In the genomic region with DNA sequence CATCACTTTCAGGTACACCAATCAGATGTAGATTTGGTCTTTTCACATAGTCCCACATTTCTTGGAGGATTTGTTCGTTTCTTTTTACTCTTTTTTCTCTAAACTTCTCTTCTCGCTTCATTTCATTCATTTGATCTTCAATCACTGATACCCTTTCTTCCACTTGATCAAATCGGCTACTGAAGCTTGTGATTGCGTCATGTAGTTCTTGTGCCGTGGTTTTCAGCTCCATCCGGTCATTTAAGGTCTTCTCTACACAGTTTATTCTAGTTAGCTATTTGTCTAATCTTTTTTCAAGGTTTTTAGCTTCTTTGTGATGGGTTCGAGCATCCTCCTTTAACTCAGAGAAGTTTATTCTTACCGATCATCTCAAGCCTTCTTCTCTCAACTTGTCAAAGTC, we compare ENCODE assay signal across 4 cellular contexts.
DNase-seq lines count a peak whose midpoint lies in the region; ATAC-seq, FAIRE-seq and TF ChIP-seq lines count a peak whose summit lies in the region.
"Not testable (repeated sequence)": the region's sequence is repeated elsewhere in the genome, so short reads cannot be mapped to it uniquely, and the experiment has no call there.

No MANE protein-coding gene starts in this region.

- H3K9me1 ChIP-seq in IMR-90 (ENCODE audit: insufficient read depth, low read length); K562 (ENCODE audit: control insufficient read depth, insufficient read depth, low read length): not testable (repeated sequence)

- H3K14ac ChIP-seq in IMR-90 (replicated peaks; ENCODE audit: low read depth, low read length), result not testable (repeated sequence)

- no CpG with 5 or more reads among the region's 8 CpGs for WGBS in IMR-90 (ENCODE audit: extremely low coverage in 2 of 2, insufficient read length in 1 of 2), 2 experiments
- WGBS in K562 (ENCODE audit: insufficient coverage, low coverage, missing lambda C conversion rate), result 0% methylated on average over 6 of the region's 8 CpGs

- not testable (repeated sequence) for H2BK120ac ChIP-seq in IMR-90 (ENCODE audit: low read depth, low read length)

- ATAC-seq in IMR-90 (ENCODE audit: low read depth); K562; natural killer cell treated with Interleukin-12 subunit alpha and Interleukin-12 subunit beta and Interleukin-15 and Interleukin-18, amount 100 ng/mL, for 72 hours: not testable (repeated sequence)

- not testable (repeated sequence) for H3K79me1 ChIP-seq in IMR-90 (ENCODE audit: low read depth in 1 of 2, low read length in 2 of 2)

- H4K8ac ChIP-seq in IMR-90 (ENCODE audit: low read depth in 2 of 2, low read length in 2 of 2), result not testable (repeated sequence)

- H2BK15ac ChIP-seq in IMR-90 (ENCODE audit: low read depth, low read length), result not testable (repeated sequence)

- CTCF ChIA-PET in IMR-90 (lab: Yijun Ruan, JAX); K562 (lab: Yijun Ruan, JAX; ENCODE audit: low intra/inter-chr PET ratio): not testable (repeated sequence)

- not testable (repeated sequence) for H3K27ac ChIP-seq in IMR-90 (ENCODE audit: insufficient read depth, low read length); K562 (ENCODE audit: extremely low read depth, low read depth, low read length)

- peaks cover 23 to 42% (median 38%) of the 10 kb centered on the region in 3 donors for H3K36me3 Mint-ChIP-seq in immature natural killer cell
- H3K36me3 Mint-ChIP-seq in natural killer cell treated with Interleukin-12 subunit alpha and Interleukin-12 subunit beta and Interleukin-15 and Interleukin-18, amount 100 ng/mL, for 72 hours, result peaks cover 48% of the 10 kb centered on the region

- H4K20me1 ChIP-seq in IMR-90 (ENCODE audit: insufficient read depth, low read length); K562 (replicated peaks; ENCODE audit: control insufficient read depth, insufficient read depth, low read length): not testable (repeated sequence)

- H3K18ac ChIP-seq in IMR-90 (ENCODE audit: low read depth, low read length), result not testable (repeated sequence)

- peaks cover 82 to 85% of the 10 kb centered on the region in 2 donors for H3K4me1 Mint-ChIP-seq in immature natural killer cell
- H3K4me1 Mint-ChIP-seq in natural killer cell treated with Interleukin-12 subunit alpha and Interleukin-12 subunit beta and Interleukin-15 and Interleukin-18, amount 100 ng/mL, for 72 hours (ENCODE audit: low read depth in 2 of 2), result peaks cover 52 to 60% of the 10 kb centered on the region in 2 donors

- not testable (repeated sequence) for H3K4ac ChIP-seq in IMR-90 (ENCODE audit: low read depth, low read length)

- peaks cover 4 to 21% (median 7%) of the 10 kb centered on the region in 3 donors for H3K27me3 Mint-ChIP-seq in immature natural killer cell (ENCODE audit: low read depth in 3 of 3)
- not testable (repeated sequence) for H3K27me3 Mint-ChIP-seq in natural killer cell treated with Interleukin-12 subunit alpha and Interleukin-12 subunit beta and Interleukin-15 and Interleukin-18, amount 100 ng/mL, for 72 hours

- H3K23ac ChIP-seq in IMR-90 (ENCODE audit: low read depth, low read length), result not testable (repeated sequence)

- not testable (repeated sequence) for FAIRE-seq in K562 (lab: Jason Lieb, UNC)

- peak overlapping the region; percentile 89 to 97 (median 94) for H3K27ac Mint-ChIP-seq in immature natural killer cell
- H3K27ac Mint-ChIP-seq in natural killer cell treated with Interleukin-12 subunit alpha and Interleukin-12 subunit beta and Interleukin-15 and Interleukin-18, amount 100 ng/mL, for 72 hours, result peak overlapping the region; percentile 85 to 87

- H4K5ac ChIP-seq in IMR-90 (ENCODE audit: low read depth, low read length), result not testable (repeated sequence)

- not testable (repeated sequence) for H3K36me3 ChIP-seq in IMR-90 (ENCODE audit: control insufficient read depth, insufficient read depth, low read length); K562 (ENCODE audit: control insufficient read depth, insufficient read depth, low read length)

- not testable (repeated sequence) for TF ChIP-seq RAD21 in IMR-90 (IDR thresholded peaks at IDR 0.05; ENCODE audit: low read length); K562 (CRISPR knock-in tag; conservative IDR thresholded peaks at IDR 0.05 in 1 of 2, IDR thresholded peaks at IDR 0.05 in 1 of 2)

- not testable (repeated sequence) for H2BK20ac ChIP-seq in IMR-90 (ENCODE audit: low read depth, low read length)

- POLR2A ChIA-PET in IMR-90 (lab: Charles Lee; ENCODE audit: unreplicated experiment); K562 (lab: Yijun Ruan, JAX): not testable (repeated sequence)

- not testable (repeated sequence) for H3K9me3 ChIP-seq in IMR-90 (ENCODE audit: control insufficient read depth, insufficient read depth, low read length); K562 (replicated peaks; ENCODE audit: control insufficient read depth, insufficient read depth, low read depth, low read length)

- TF ChIP-seq EP300 in K562 (IDR thresholded peaks at IDR 0.05; ENCODE audit: low read length), result not testable (repeated sequence)

- H2AK9ac ChIP-seq in IMR-90 (replicated peaks; ENCODE audit: low read depth, low read length, poor library complexity), result not testable (repeated sequence)

- H2AFZ ChIP-seq in IMR-90 (replicated peaks; ENCODE audit: low read length, poor library complexity); K562 (ENCODE audit: low read depth, low read length): not testable (repeated sequence)

- not testable (repeated sequence) for H2BK5ac ChIP-seq in IMR-90 (ENCODE audit: low read depth, low read length, poor library complexity, severe bottlenecking)

- peak overlapping the region; percentile 55 to 81 (median 70) for H3K4me3 Mint-ChIP-seq in immature natural killer cell
- H3K4me3 Mint-ChIP-seq in natural killer cell treated with Interleukin-12 subunit alpha and Interleukin-12 subunit beta and Interleukin-15 and Interleukin-18, amount 100 ng/mL, for 72 hours, result peak overlapping the region; percentile 34

- not testable (repeated sequence) for H3K4me3 ChIP-seq in IMR-90 (ENCODE audit: insufficient read depth, low read depth, low read length); K562

- not testable (repeated sequence) for TF ChIP-seq POLR2A in IMR-90 (IDR thresholded peaks at IDR 0.05; ENCODE audit: low read depth, low read length); K562 (conservative IDR thresholded peaks at IDR 0.05)

- intact Hi-C loops in IMR-90 (cut with micrococcal nuclease); K562 (cut with micrococcal nuclease): not testable (repeated sequence)

- H2AK5ac ChIP-seq in IMR-90 (ENCODE audit: low read depth, low read length), result not testable (repeated sequence)

- not testable (repeated sequence) for H3K56ac ChIP-seq in IMR-90 (ENCODE audit: extremely low read depth, insufficient read depth, low read length)

- DNase-seq in IMR-90; K562 (ENCODE audit: extremely low read depth in 1 of 4, low spot score in 3 of 4); immature natural killer cell; natural killer cell treated with Interleukin-12 subunit alpha and Interleukin-12 subunit beta and Interleukin-15 and Interleukin-18, amount 100 ng/mL, for 72 hours (ENCODE audit: low spot score): not testable (repeated sequence)

- not testable (repeated sequence) for H3K9ac ChIP-seq in IMR-90 (ENCODE audit: low read depth, low read length); K562 (ENCODE audit: insufficient read depth in 1 of 2, low read depth in 2 of 2, low read length in 2 of 2)

- not testable (repeated sequence) for TF ChIP-seq CTCF in IMR-90 (conservative IDR thresholded peaks at IDR 0.05; ENCODE audit: low read depth, low read length); K562 (IDR thresholded peaks at IDR 0.05 in 2 of 3, conservative IDR thresholded peaks at IDR 0.05 in 1 of 3; ENCODE audit: insufficient read depth in 2 of 3, low read depth in 1 of 3, low read length in 3 of 3)

- dilution Hi-C loops in IMR-90 (cut with HindIII; ENCODE audit: low sequenced_read_pairs, unreplicated experiment), result not testable (repeated sequence)

- not testable (repeated sequence) for H3K4me2 ChIP-seq in IMR-90 (ENCODE audit: low read depth, low read length); K562 (ENCODE audit: insufficient read depth, low read length)

- not testable (repeated sequence) for H3K4me1 ChIP-seq in IMR-90 (ENCODE audit: control insufficient read depth, insufficient read depth, low read length); K562 (replicated peaks in 1 of 2; ENCODE audit: control insufficient read depth in 2 of 2, insufficient read depth in 2 of 2, low read length in 2 of 2)

- not testable (repeated sequence) for H4K91ac ChIP-seq in IMR-90 (ENCODE audit: insufficient read depth, low read depth, low read length)

- not testable (repeated sequence) for H3K79me2 ChIP-seq in K562 (ENCODE audit: control insufficient read depth, insufficient read depth, low read length)

- not testable (repeated sequence) for BruUV-seq in IMR-90 (replicated peaks; lab: Mats Ljungman, UMichigan); K562 (replicated peaks; lab: Mats Ljungman, UMichigan)

- in situ Hi-C loops in IMR-90 (cut with MboI; ENCODE audit: low sequenced_read_pairs), result not testable (repeated sequence)
- in situ Hi-C loops in K562 (cut with MboI), result loop anchor here (10.0 kb wide), 1 partner anchor 845 kb away; no protein-coding TSS in a partner anchor

- not testable (repeated sequence) for H3K27me3 ChIP-seq in IMR-90 (ENCODE audit: control insufficient read depth, insufficient read depth, low read length); K562 (ENCODE audit: control insufficient read depth in 2 of 2, insufficient read depth in 2 of 2, low read length in 2 of 2)

- H3K9me3 Mint-ChIP-seq in immature natural killer cell, result peaks cover 24 to 34% (median 25%) of the 10 kb centered on the region in 6 donors
- peaks cover 20% of the 10 kb centered on the region for H3K9me3 Mint-ChIP-seq in natural killer cell treated with Interleukin-12 subunit alpha and Interleukin-12 subunit beta and Interleukin-15 and Interleukin-18, amount 100 ng/mL, for 72 hours

TF ChIP-seq in IMR-90, 13 proteins besides CTCF, POLR2A, EP300 and RAD21:
- TF ChIP-seq CEBPB (IDR thresholded peaks at IDR 0.05; ENCODE audit: low read depth, low read length), result 0 out of 2 replicates have a peak, but pooled peaks have one; percentile 14

TF ChIP-seq in K562, 482 proteins besides CTCF, POLR2A, EP300 and RAD21:
- TF ChIP-seq CEBPG (CRISPR knock-in tag; IDR thresholded peaks at IDR 0.05), result not testable (repeated sequence)
- peak; percentile 66 to 70; a peak in 2 of 4 replicates for TF ChIP-seq CEBPG (tag; conservative IDR thresholded peaks at IDR 0.05 in 1 of 2, IDR thresholded peaks at IDR 0.05 in 1 of 2)
